Comparison of ENCODE assay signal across 8 cellular contexts in the genomic region with DNA sequence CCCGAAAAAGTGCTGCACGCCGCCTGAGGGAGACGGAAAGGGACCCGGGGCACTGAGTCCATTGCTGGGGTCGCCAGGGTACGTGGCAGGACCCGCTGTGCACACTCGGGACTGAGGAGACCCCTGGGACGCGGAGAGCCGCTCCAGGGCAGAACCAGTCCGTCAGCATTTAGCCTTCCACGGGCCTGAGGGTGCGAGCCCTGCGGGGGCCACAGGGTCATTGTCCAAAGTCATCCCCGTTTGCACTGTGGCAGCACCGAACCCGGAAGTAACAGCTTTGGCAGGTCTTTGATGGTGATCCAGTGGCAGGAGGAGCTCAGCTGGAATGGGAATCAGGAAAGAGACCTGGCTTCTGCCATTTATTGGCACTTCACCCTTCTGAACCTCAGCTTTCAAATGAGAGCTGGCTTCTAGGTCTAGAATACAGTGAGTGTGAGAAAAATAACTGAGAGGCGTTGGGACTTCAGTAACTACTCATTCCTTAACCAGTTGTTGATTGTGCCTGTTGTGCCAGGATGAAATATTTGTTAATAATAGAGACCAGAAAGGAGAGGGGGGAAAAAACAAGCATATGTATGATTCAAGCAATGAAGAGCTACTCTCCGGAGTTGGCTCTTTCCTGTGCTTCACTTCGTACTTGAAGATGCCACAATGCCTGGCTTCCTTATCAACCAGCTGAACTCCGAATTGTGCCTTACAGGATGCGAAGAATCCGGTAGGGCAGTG. TPM values are rescaled to one million over a fixed set of nuclear protein-coding genes. Genes with fewer than 3 reads are reported as not detected.
A peak's percentile ranks its signal among the peaks of the same experiment; 100 is the strongest.
DNase-seq lines count a peak whose midpoint lies in the region; ATAC-seq, FAIRE-seq and TF ChIP-seq lines count a peak whose summit lies in the region.

No MANE protein-coding gene starts in this region.

- intact Hi-C loops in endothelial cell of umbilical vein (cut with micrococcal nuclease), result loop anchor here (1.0 to 5.0 kb wide), 2 partner anchors 65 to 78 kb away; no protein-coding TSS in a partner anchor

- BruUV-seq in endothelial cell of umbilical vein (replicated peaks; lab: Mats Ljungman, UMichigan), result TSS peak; percentile 41

- ATAC-seq in memory B cell (ENCODE audit: low read depth) (peak; percentile 13), GM18861 (IDR thresholded peaks at IDR 0.05; ENCODE audit: unreplicated experiment) (no peak)

- H3K27me3 ChIP-seq in GM06990 (replicated peaks; ENCODE audit: control insufficient read depth, insufficient read depth, low read length), result no peaks in the 10 kb centered on the region
- H3K27me3 ChIP-seq in HAP-1 (ENCODE audit: low read depth), result no peaks in the 10 kb centered on the region
- H3K27me3 ChIP-seq in endothelial cell of umbilical vein (ENCODE audit: control insufficient read depth in 2 of 2, insufficient read depth in 2 of 2, low read length in 2 of 2), result no peaks in the 10 kb centered on the region
- H3K27me3 ChIP-seq in suprapubic skin, result no peaks in the 10 kb centered on the region

- no peak for TF ChIP-seq CTCF in GM06990 (IDR thresholded peaks at IDR 0.05; ENCODE audit: insufficient read depth, low read length, poor library complexity, severe bottlenecking)
- no peak for TF ChIP-seq CTCF in NB4 (IDR thresholded peaks at IDR 0.05; ENCODE audit: low read depth, low read length)
- TF ChIP-seq CTCF in endothelial cell of umbilical vein (IDR thresholded peaks at IDR 0.05; ENCODE audit: extremely low read depth in 1 of 2, insufficient read depth in 1 of 2, low read depth in 1 of 2, low read length in 2 of 2), result no peak
- no peak for TF ChIP-seq CTCF in suprapubic skin (IDR thresholded peaks at IDR 0.05)

- dilution Hi-C loops in endothelial cell of umbilical vein (cut with MboI; ENCODE audit: extremely low pct_ligation_motif_present, low sequenced_read_pairs), result no loop called here

- H3K4me3 ChIP-seq in GM06990 (replicated peaks; ENCODE audit: low read depth, low read length), result peak overlapping the region; percentile 89
- H3K4me3 ChIP-seq in HAP-1, result peak overlapping the region; percentile 83
- peak overlapping the region; percentile 65 for H3K4me3 ChIP-seq in NB4 (ENCODE audit: low read depth, low read length)
- peak overlapping the region; percentile 74 to 90 (median 76) for H3K4me3 ChIP-seq in endothelial cell of umbilical vein (replicated peaks in 1 of 3; ENCODE audit: insufficient read depth in 1 of 3, low read depth in 1 of 3, low read length in 3 of 3)
- H3K4me3 ChIP-seq in suprapubic skin, result peak overlapping the region; percentile 85

- WGBS in suprapubic skin, result under 1% methylated on average over 15 of the region's 25 CpGs

- peak; percentile 64 for DNase-seq in GM06990 (ENCODE audit: extremely low read depth, insufficient read length)
- peak; percentile 43 to 61 for DNase-seq in HAP-1 (ENCODE audit: low spot score in 2 of 2)
- DNase-seq in NB4 (ENCODE audit: low read depth), result peak; percentile 51
- DNase-seq in activated CD4-positive, alpha-beta T cell treated with anti-CD3 and anti-CD28 coated beads, Interleukin-2, amount 50 U/mL, for 48 hours, result peak; percentile 16 to 24
- peak; percentile 62 for DNase-seq in endothelial cell of umbilical vein (ENCODE audit: low read depth, low spot score)
- DNase-seq in memory B cell (ENCODE audit: low spot score in 2 of 2), result peak; percentile 25 to 39
- peak; percentile 82 to 86 for DNase-seq in suprapubic skin (ENCODE audit: low spot score in 2 of 2)

- H4K20me1 ChIP-seq in endothelial cell of umbilical vein (replicated peaks; ENCODE audit: control insufficient read depth, extremely low read depth, insufficient read depth, low read length), result no peaks in the 10 kb centered on the region

- in situ Hi-C loops in HAP-1 (cut with MboI; ENCODE audit: low sequenced_read_pairs), result no loop called here

- peaks cover 26% of the 10 kb centered on the region for H3K79me2 ChIP-seq in endothelial cell of umbilical vein (ENCODE audit: control insufficient read depth, insufficient read depth, low read length)

- H3K36me3 Mint-ChIP-seq in memory B cell, result no peaks in the 10 kb centered on the region

- CTCF ChIA-PET in endothelial cell of umbilical vein (lab: Charles Lee), result interaction anchor here (1.1 to 5.5 kb wide), 13 partner anchors 10 to 1241 kb away, joined by 3 to 80 read pairs (median 3); no protein-coding TSS in a partner anchor

- H3K9me3 ChIP-seq in HAP-1, result no peaks in the 10 kb centered on the region
- no peaks in the 10 kb centered on the region for H3K9me3 ChIP-seq in endothelial cell of umbilical vein (replicated peaks; ENCODE audit: control insufficient read depth, insufficient read depth, low read length)
- no peaks in the 10 kb centered on the region for H3K9me3 ChIP-seq in suprapubic skin

- H3K4me1 Mint-ChIP-seq in memory B cell, result peaks cover 29% of the 10 kb centered on the region

- H3K27ac ChIP-seq in endothelial cell of umbilical vein (ENCODE audit: insufficient read depth, low read depth, low read length) (peak overlapping the region; percentile 69), suprapubic skin (peak overlapping the region; percentile 97)

- H3K4me3 Mint-ChIP-seq in memory B cell, result peak overlapping the region; percentile 96

- H3K4me2 ChIP-seq in endothelial cell of umbilical vein (ENCODE audit: insufficient read depth, low read length), result peak overlapping the region; percentile 91

- peak overlapping the region; percentile 93 for H3K27ac Mint-ChIP-seq in memory B cell

- TF ChIP-seq POLR2A in NB4 (IDR thresholded peaks at IDR 0.05; ENCODE audit: extremely low read depth, insufficient read length) (no peak), endothelial cell of umbilical vein (IDR thresholded peaks at IDR 0.05; ENCODE audit: low read depth, low read length) (no peak), suprapubic skin (IDR thresholded peaks at IDR 0.05) (no peak)

- TF ChIP-seq EP300 in suprapubic skin (IDR thresholded peaks at IDR 0.05), result no peak

- H3K36me3 ChIP-seq in GM06990 (ENCODE audit: control insufficient read depth, insufficient read depth, low read length) (no peaks in the 10 kb centered on the region), HAP-1 (replicated peaks) (no peaks in the 10 kb centered on the region), endothelial cell of umbilical vein (ENCODE audit: control insufficient read depth in 2 of 2, extremely low read depth in 1 of 2, insufficient read depth in 2 of 2, low read length in 2 of 2) (no peaks in the 10 kb centered on the region), suprapubic skin (no peaks in the 10 kb centered on the region)

- FAIRE-seq in endothelial cell of umbilical vein (lab: Jason Lieb, UNC), result peak; percentile 80

- H3K4me1 ChIP-seq in HAP-1 (peaks cover 13% of the 10 kb centered on the region), endothelial cell of umbilical vein (ENCODE audit: control insufficient read depth, extremely low read depth, insufficient read depth, low read length) (peaks cover 26% of the 10 kb centered on the region), suprapubic skin (peaks cover 34% of the 10 kb centered on the region)

- H2AFZ ChIP-seq in endothelial cell of umbilical vein (ENCODE audit: low read depth, low read length), result peak overlapping the region; percentile 98

- H3K27me3 Mint-ChIP-seq in memory B cell, result no peaks in the 10 kb centered on the region

- H3K9ac ChIP-seq in endothelial cell of umbilical vein (replicated peaks; ENCODE audit: extremely low read depth, insufficient read depth, low read length), result peak overlapping the region; percentile 80

- no peaks in the 10 kb centered on the region for H3K9me1 ChIP-seq in endothelial cell of umbilical vein (replicated peaks; ENCODE audit: control insufficient read depth, extremely low read depth, insufficient read depth, low read length)

- no peaks in the 10 kb centered on the region for H3K9me3 Mint-ChIP-seq in memory B cell

- POLR2A ChIA-PET in endothelial cell of umbilical vein (lab: Charles Lee), result interaction anchor here (1.2 to 1.6 kb wide), 2 partner anchors 67 to 75 kb away, joined by 4 to 6 read pairs; no protein-coding TSS in a partner anchor

TF ChIP-seq in endothelial cell of umbilical vein, 7 proteins besides CTCF, POLR2A, EP300 and RAD21:
- TF ChIP-seq EZH2 (IDR thresholded peaks at IDR 0.05; ENCODE audit: borderline replicate concordance, low read depth, low read length, severe bottlenecking) (no peak), POLR2AphosphoS5 (IDR thresholded peaks at IDR 0.05; ENCODE audit: insufficient read depth, low read depth, low read length) (peak; percentile 23), MYC (IDR thresholded peaks at IDR 0.05; ENCODE audit: low read depth, low read length) (no peak)

RNA-seq across cellular contexts. Expression of gene ARHGAP12, which starts 0.8 kb away (rescaled TPM):
- total RNA-seq in endothelial cell of umbilical vein, result 19.2 and 19.3 TPM in 2 replicates
- 3.7 and 5.8 TPM in 2 replicates for polyA plus RNA-seq in endothelial cell of umbilical vein
- 5.7 TPM in 2 replicates for polyA plus RNA-seq in endothelial cell of umbilical vein (2011; cell fraction: cytosol; rRNA removed)
- polyA plus RNA-seq in endothelial cell of umbilical vein (2011; cell fraction: nucleus; rRNA removed), result 22.2 and 27.5 TPM in 2 replicates
- polyA plus RNA-seq in endothelial cell of umbilical vein (2012), result 14.0 TPM in 2 replicates
- 12.4 and 12.6 TPM in 2 replicates for polyA minus RNA-seq in endothelial cell of umbilical vein
- polyA minus RNA-seq in endothelial cell of umbilical vein (2011; cell fraction: cytosol; rRNA and poly(A)+ RNA removed), result 6.5 TPM
- polyA minus RNA-seq in endothelial cell of umbilical vein (2011; cell fraction: nucleus; rRNA and poly(A)+ RNA removed), result 28.8 and 36.9 TPM in 2 replicates
- 10 to 100 TPM; 25.7 to 64.5 (median 39.5) TPM for total RNA-seq in suprapubic skin

Comparison
In these comparisons a context has a peak if more than half of its experiments do, and no peak if none do; other contexts are left out.
1. DNase-seq: peak in every context shown above with its lines; median percentile 84 in suprapubic skin; 64 in GM06990; 62 in endothelial cell of umbilical vein; 52 in HAP-1; 51 in NB4; 32 in memory B cell; 20 in activated CD4-positive, alpha-beta T cell treated with anti-CD3 and anti-CD28 coated beads, Interleukin-2, amount 50 U/mL, for 48 hours.